ENCODE assay signal across 7 cellular contexts in genomic region chr10:119139464-119140067, GRCh38. TPM values are rescaled to one million over a fixed set of nuclear protein-coding genes. Genes with fewer than 3 reads are reported as not detected.
DNase-seq lines count a peak whose midpoint lies in the region; ATAC-seq, FAIRE-seq and TF ChIP-seq lines count a peak whose summit lies in the region.

No MANE protein-coding gene starts in this region.

- H3K9me3 ChIP-seq in prostate gland = no peaks in the 10 kb centered on the region

- TF ChIP-seq POLR2A in GM12892 (IDR thresholded peaks at IDR 0.05; ENCODE audit: low read depth, low read length) (no peak), prostate gland (IDR thresholded peaks at IDR 0.05) (no peak)

- no peak for FAIRE-seq in GM12892 (lab: Jason Lieb, UNC)

- no peaks in the 10 kb centered on the region for H3K4me1 ChIP-seq in prostate gland (replicated peaks)

- intact Hi-C loops in prostate gland (cut with DNase I) = no loop called here

- peak; percentile 40 for DNase-seq in GM12892 (ENCODE audit: insufficient read length)
- peak; percentile 8 for DNase-seq in NCI-H510A (lab: John Stamatoyannopoulos, UW)
- DNase-seq in activated CD8-positive, alpha-beta memory T cell treated with anti-CD3 and anti-CD28 coated beads, Interleukin-2, amount 50 U/mL, for 48 hours = peak; percentile 64
- DNase-seq in fibroblast of peridontal ligament (ENCODE audit: extremely low read depth) = peak; percentile 17
- DNase-seq in prostate gland (ENCODE audit: low spot score) = peak; percentile 11
- DNase-seq in NK-92 treated with Interleukin-12 subunit alpha and Interleukin-12 subunit beta, amount 100 ng/mL, for 24 hours (lab: John Stamatoyannopoulos, UW) = no peak

- no peak overlapping the region for H3K27ac ChIP-seq in prostate gland

- ATAC-seq in GM21576 (IDR thresholded peaks at IDR 0.05; ENCODE audit: unreplicated experiment) = no peak

- WGBS in prostate gland = 75% methylated on average over 13 of the region's 13 CpGs

- no peaks in the 10 kb centered on the region for H3K27me3 ChIP-seq in prostate gland (replicated peaks; ENCODE audit: insufficient read depth)

- H3K4me3 ChIP-seq in prostate gland = no peak overlapping the region

- no peaks in the 10 kb centered on the region for H3K36me3 ChIP-seq in prostate gland

- TF ChIP-seq CTCF in prostate gland (IDR thresholded peaks at IDR 0.05) = peak in 2 of 4 experiments; percentile 19 to 46

RNA-seq across cellular contexts. Expression of gene SFXN4, which starts 25.9 kb away (rescaled TPM):
- 40.4 TPM for polyA plus RNA-seq in GM12892 (2012; ENCODE audit: missing spikeins)
- total RNA-seq in prostate gland = 10 to 100 TPM; 19.7 to 22.7 TPM

RNA-seq across cellular contexts. Expression of gene DENND10, which starts 35.7 kb away (rescaled TPM):
- polyA plus RNA-seq in GM12892 (2012; ENCODE audit: missing spikeins) = 21.8 TPM
- 10 to 100 TPM; 31.2 to 42.4 TPM for total RNA-seq in prostate gland

RNA-seq across cellular contexts. Expression of gene PRDX3, which starts 39.0 kb away (rescaled TPM):
- polyA plus RNA-seq in GM12892 (2012; ENCODE audit: missing spikeins) = 290 TPM
- total RNA-seq in prostate gland = 100 to 1,000 TPM; 123 to 167 TPM

RNA-seq across cellular contexts. Expression of gene EIF3A, which starts 58.9 kb away (rescaled TPM):
- polyA plus RNA-seq in GM12892 (2012; ENCODE audit: missing spikeins) = 95.0 TPM
- 10 to 100 TPM; 77.1 to 88.0 TPM for total RNA-seq in prostate gland
